11 cellular contexts compared by ENCODE assay signal in genomic region chr3:71258116-71258515, GRCh38.
DNase-seq lines count a peak whose midpoint lies in the region; ATAC-seq and TF ChIP-seq lines count a peak whose summit lies in the region.
"Had no signal": no experiment of that assay in that cellular context is flagged by ENCODE, and none has a peak within 500 bp of the region (broad histone marks: within the 10 kb centered on the region; RNA-seq: fewer than 3 reads in every experiment).

No MANE protein-coding gene starts in this region.

- no peaks in the 10 kb centered on the region for H3K9me3 ChIP-seq in MG63

- H3K9me3 Mint-ChIP-seq in Calu3 (ENCODE audit: low read depth, unreplicated experiment): no peaks in the 10 kb centered on the region

- H3K27me3 Mint-ChIP-seq in Calu3 (ENCODE audit: unreplicated experiment): no peaks in the 10 kb centered on the region

- peaks cover 36% of the 10 kb centered on the region for H3K4me1 Mint-ChIP-seq in Calu3 (ENCODE audit: low read depth, unreplicated experiment)

- intact Hi-C loops in Calu3 (cut with micrococcal nuclease; ENCODE audit: unreplicated experiment): loop anchor here (5.0 kb wide), 1 partner anchor 126 kb away; no protein-coding TSS in a partner anchor

- peaks cover 6% of the 10 kb centered on the region for H3K36me3 Mint-ChIP-seq in Calu3 (ENCODE audit: insufficient read depth, unreplicated experiment)

- H3K4me3 Mint-ChIP-seq in Calu3 (ENCODE audit: low read depth, unreplicated experiment): peak overlapping the region; percentile 24

- no peaks in the 10 kb centered on the region for H3K27me3 ChIP-seq in MG63

- no peak for TF ChIP-seq CTCF in Calu3 (IDR thresholded peaks at IDR 0.05; ENCODE audit: unreplicated experiment)

- no peak overlapping the region for H3K4me3 ChIP-seq in MG63
- H3K4me3 ChIP-seq: GM12878 had no signal

- DNase-seq in Calu3 (peak; percentile 27), MG63 (peak; percentile 47), astrocyte of the hippocampus (ENCODE audit: low read depth, low spot score) (peak; percentile 90), mucosa of gallbladder (ENCODE audit: low spot score) (peak; percentile 24), 8988T (no peak), T-helper 9 cell (no peak), cerebellar nuclear complex (lab: John Stamatoyannopoulos, UW) (no peak)
- DNase-seq: OCI-M1; stimulated activated CD4-positive, alpha-beta T cell treated with anti-CD3 and anti-CD28 coated beads, Interleukin-1b, Interleukin-23, amount 100 ng/mL, for 48 hours had no signal

- ATAC-seq in HG03457 (IDR thresholded peaks at IDR 0.05; ENCODE audit: unreplicated experiment): no peak
- ATAC-seq: GM12878 had no signal

- H3K36me3 ChIP-seq in MG63: no peaks in the 10 kb centered on the region

- BruUV-seq in Calu3 (replicated peaks; lab: Mats Ljungman, UMichigan): no TSS peak

- peak overlapping the region; percentile 82 for H3K27ac Mint-ChIP-seq in Calu3 (ENCODE audit: unreplicated experiment)

- CTCF ChIA-PET in Calu3 (lab: Charles Lee): interaction anchor here (0.7 to 1.5 kb wide), 2 partner anchors 9 to 13 kb away, joined by 3 to 5 read pairs; no protein-coding TSS in a partner anchor

Comparison
In these comparisons a context has a peak if more than half of its experiments do, and no peak if none do; other contexts are left out.
1. DNase-seq: peak in Calu3 (single experiment), MG63 (single experiment), astrocyte of the hippocampus (single experiment) and mucosa of gallbladder (single experiment); none in 8988T (single experiment), T-helper 9 cell (single experiment) and cerebellar nuclear complex (0 of 2).